8 cellular contexts compared by ENCODE assay signal in genomic region chr3:9810357-9810726, GRCh38. TPM values are rescaled to one million over a fixed set of nuclear protein-coding genes. Genes with fewer than 3 reads are reported as not detected.
DNase-seq lines count a peak whose midpoint lies in the region; ATAC-seq and TF ChIP-seq lines count a peak whose summit lies in the region.

No MANE protein-coding gene starts in this region.

- H3K36me3 Mint-ChIP-seq in CD14-positive monocyte: peaks cover 46 to 56% of the 10 kb centered on the region in 2 donors

- peaks cover 0 to 2% (median 0%) of the 10 kb centered on the region in 7 donors for H3K9me3 Mint-ChIP-seq in CD14-positive monocyte

- H3K4me3 Mint-ChIP-seq in CD14-positive monocyte: peak overlapping the region; percentile 86 to 93

- peak overlapping the region in 6 of 7 donors; percentile 35 to 88 (median 72) for H3K27ac Mint-ChIP-seq in CD14-positive monocyte

- no peak for TF ChIP-seq CTCF in CD14-positive monocyte (IDR thresholded peaks at IDR 0.05)
- no peak for TF ChIP-seq CTCF in Peyer's patch (IDR thresholded peaks at IDR 0.05)
- no peak for TF ChIP-seq CTCF in omental fat pad (IDR thresholded peaks at IDR 0.05)

- H3K27me3 ChIP-seq in Peyer's patch: no peaks in the 10 kb centered on the region

- TF ChIP-seq POLR2A in Peyer's patch (IDR thresholded peaks at IDR 0.05): no peak

- H3K36me3 ChIP-seq in Peyer's patch: peaks cover 0 to 22% (median 0%) of the 10 kb centered on the region in 3 donors

- H3K27ac ChIP-seq in Peyer's patch (peak overlapping the region; percentile 94 to 98 (median 94)), epithelial cell of prostate (peak overlapping the region; percentile 72)

- H3K4me1 ChIP-seq in Peyer's patch: peaks cover 0 to 23% (median 0%) of the 10 kb centered on the region in 4 donors

- intact Hi-C loops in CD14-positive monocyte (cut with micrococcal nuclease) (no loop called here), posterior vena cava (cut with DNase I) (no loop called here)

- H3K4me1 Mint-ChIP-seq in CD14-positive monocyte: peaks cover 30% of the 10 kb centered on the region

- peak; percentile 20 for ATAC-seq in omental fat pad (ENCODE audit: low FRiP score)

- peaks cover 0 to 5% (median 0%) of the 10 kb centered on the region in 3 donors for H3K27me3 Mint-ChIP-seq in CD14-positive monocyte (ENCODE audit: low read depth in 3 of 3)

- peak overlapping the region; percentile 74 to 92 (median 80) for H3K4me3 ChIP-seq in Peyer's patch

- no peaks in the 10 kb centered on the region for H3K9me3 ChIP-seq in Peyer's patch

- DNase-seq in CD14-positive monocyte (ENCODE audit: low spot score): no peak
- no peak for DNase-seq in Peyer's patch
- DNase-seq in epithelial cell of prostate (ENCODE audit: low read depth, low spot score): no peak
- no peak for DNase-seq in omental fat pad (ENCODE audit: low spot score)
- no peak for DNase-seq in NCI-H1417 (lab: John Stamatoyannopoulos, UW)
- no peak for DNase-seq in COLO668 (lab: John Stamatoyannopoulos, UW; ENCODE audit: unreplicated experiment)
- no peak for DNase-seq in NCI-H187 treated with DMSO at 0.1 percent for 48 hours (lab: John Stamatoyannopoulos, UW)
- DNase-seq in posterior vena cava (ENCODE audit: low spot score): no peak

RNA-seq across cellular contexts. Expression of gene TTLL3, which starts 0.3 kb away (rescaled TPM):
- polyA plus RNA-seq in CD14-positive monocyte: 1 to 10 TPM; 1.1 to 1.8 TPM
- 100 to 1,000 TPM in 3 of 4 donors, 10 to 100 TPM in 1; 42.4 to 594 (median 143) TPM for total RNA-seq in Peyer's patch
- 10 to 100 TPM; 40.4 to 91.1 (median 54.7) TPM for total RNA-seq in omental fat pad
- total RNA-seq in posterior vena cava: 10 to 100 TPM; 24.9 to 44.4 TPM

RNA-seq across cellular contexts. Expression of gene ARPC4, which starts 17.5 kb away (rescaled TPM):
- 100 to 1,000 TPM; 389 to 390 TPM for polyA plus RNA-seq in CD14-positive monocyte
- total RNA-seq in Peyer's patch (100 to 1,000 TPM; 111 to 165 (median 135) TPM), omental fat pad (100 to 1,000 TPM in 3 of 4 donors, 10 to 100 TPM in 1; 99.0 to 141 (median 122) TPM), posterior vena cava (100 to 1,000 TPM; 144 to 148 TPM)

RNA-seq across cellular contexts. Expression of gene TADA3, which starts 18.1 kb away (rescaled TPM):
- polyA plus RNA-seq in CD14-positive monocyte: 10 to 100 TPM; 36.1 to 46.9 TPM
- total RNA-seq in Peyer's patch (10 to 100 TPM; 38.0 to 63.6 (median 55.7) TPM), omental fat pad (10 to 100 TPM; 45.0 to 61.1 (median 52.2) TPM), posterior vena cava (10 to 100 TPM; 44.2 to 48.8 TPM)

RNA-seq across cellular contexts. Expression of gene RPUSD3, which starts 33.5 kb away (rescaled TPM):
- polyA plus RNA-seq in CD14-positive monocyte: 10 to 100 TPM; 42.6 to 51.5 TPM
- total RNA-seq in Peyer's patch (10 to 100 TPM; 29.7 to 43.1 (median 38.5) TPM), omental fat pad (10 to 100 TPM; 18.4 to 44.9 (median 35.4) TPM), posterior vena cava (10 to 100 TPM; 18.2 to 20.0 TPM)

RNA-seq across cellular contexts. Expression of gene CAMK1, which starts 40.6 kb away (rescaled TPM):
- 100 to 1,000 TPM; 118 to 137 TPM for polyA plus RNA-seq in CD14-positive monocyte
- 10 to 100 TPM in 2 of 4 donors, 1 to 10 TPM in 2; 5.6 to 51.2 (median 10.4) TPM for total RNA-seq in Peyer's patch
- total RNA-seq in omental fat pad: 100 to 1,000 TPM in 1 of 4 donors, 10 to 100 TPM in 3; 50.9 to 180 (median 77.6) TPM
- 10 to 100 TPM; 47.8 to 50.6 TPM for total RNA-seq in posterior vena cava
